Comparison of ENCODE assay signal across 8 cellular contexts in genomic region chr14:104150201-104151027, GRCh38. TPM values are rescaled to one million over a fixed set of nuclear protein-coding genes. Genes with fewer than 3 reads are reported as not detected.
DNase-seq lines count a peak whose midpoint lies in the region; FAIRE-seq and TF ChIP-seq lines count a peak whose summit lies in the region.
"Had no signal": no experiment of that assay in that cellular context is flagged by ENCODE, and none has a peak within 500 bp of the region (broad histone marks: within the 10 kb centered on the region; RNA-seq: fewer than 3 reads in every experiment).

No MANE protein-coding gene starts in this region.

- H4K20me1 ChIP-seq in fibroblast of lung (ENCODE audit: control insufficient read depth, extremely low read depth, insufficient read depth, low read length): no peaks in the 10 kb centered on the region

- no peak overlapping the region for H2AFZ ChIP-seq in fibroblast of lung (ENCODE audit: low read length)

- H3K27ac ChIP-seq in fibroblast of lung (ENCODE audit: insufficient read depth, low read length) (no peak overlapping the region), stomach (no peak overlapping the region), sigmoid colon (no peak overlapping the region), small intestine (ENCODE audit: low read depth in 1 of 2, low read length in 1 of 2) (no peak overlapping the region)

- no peak overlapping the region for H3K4me2 ChIP-seq in fibroblast of lung (ENCODE audit: extremely low read depth, insufficient read depth, low read length)

- TF ChIP-seq EP300 in stomach (IDR thresholded peaks at IDR 0.05): no peak
- no peak for TF ChIP-seq EP300 in sigmoid colon (IDR thresholded peaks at IDR 0.05)

- no peak overlapping the region for H3K4me3 ChIP-seq in GM12875 (ENCODE audit: low read depth, low read length)
- no peak overlapping the region for H3K4me3 ChIP-seq in fibroblast of lung (replicated peaks in 1 of 4; ENCODE audit: control extremely low read depth in 1 of 4, insufficient read depth in 1 of 4, low read depth in 3 of 4, low read length in 4 of 4)
- H3K4me3 ChIP-seq in stomach: no peak overlapping the region
- H3K4me3 ChIP-seq in sigmoid colon: no peak overlapping the region
- H3K4me3 ChIP-seq in small intestine (ENCODE audit: low read depth in 1 of 2, low read length in 2 of 2): no peak overlapping the region

- H3K27me3 Mint-ChIP-seq in progenitor cell of endocrine pancreas: peaks cover 3% of the 10 kb centered on the region

- H3K9me3 Mint-ChIP-seq in progenitor cell of endocrine pancreas (ENCODE audit: low read depth): no peaks in the 10 kb centered on the region
- H3K9me3 Mint-ChIP-seq: activated naive CD8-positive, alpha-beta T cell treated with anti-CD3 and anti-CD28 coated beads, Interleukin-2, amount 50 U/mL, for 24 hours had no signal

- H3K9me3 ChIP-seq in fibroblast of lung (ENCODE audit: control insufficient read depth, insufficient read depth, low read depth, low read length) (no peaks in the 10 kb centered on the region), stomach (no peaks in the 10 kb centered on the region), sigmoid colon (no peaks in the 10 kb centered on the region), small intestine (ENCODE audit: control insufficient read depth, low read depth) (no peaks in the 10 kb centered on the region)

- TF ChIP-seq CTCF in GM12875 (IDR thresholded peaks at IDR 0.05; ENCODE audit: borderline replicate concordance, insufficient read depth, low read depth, low read length) (peak; percentile 71; the same call in 1 of the 2 replicates), fibroblast of lung (conservative IDR thresholded peaks at IDR 0.05 in 1 of 2, IDR thresholded peaks at IDR 0.05 in 1 of 2; ENCODE audit: low read depth in 1 of 2, low read length in 2 of 2) (peak; percentile 18 to 31), progenitor cell of endocrine pancreas (IDR thresholded peaks at IDR 0.05; ENCODE audit: unreplicated experiment) (peak; percentile 41), stomach (IDR thresholded peaks at IDR 0.05) (no peak), sigmoid colon (IDR thresholded peaks at IDR 0.05) (no peak)

- H3K36me3 Mint-ChIP-seq in progenitor cell of endocrine pancreas (ENCODE audit: insufficient read depth): no peaks in the 10 kb centered on the region

- H3K9ac ChIP-seq in fibroblast of lung (ENCODE audit: insufficient read depth, low read length): no peak overlapping the region

- H3K4me1 ChIP-seq in fibroblast of lung (ENCODE audit: control insufficient read depth, extremely low read depth, insufficient read depth, low read length): no peaks in the 10 kb centered on the region
- peaks cover 0 to 10% (median 4%) of the 10 kb centered on the region in 4 donors for H3K4me1 ChIP-seq in stomach
- peaks cover 0 to 17% (median 11%) of the 10 kb centered on the region in 4 donors for H3K4me1 ChIP-seq in sigmoid colon
- H3K4me1 ChIP-seq in small intestine (ENCODE audit: control insufficient read depth in 2 of 2, insufficient read depth in 1 of 2, low read depth in 1 of 2, low read length in 1 of 2): no peaks in the 10 kb centered on the region

- TF ChIP-seq POLR2A in stomach (IDR thresholded peaks at IDR 0.05) (no peak), sigmoid colon (IDR thresholded peaks at IDR 0.05) (no peak)

- H3K4me3 Mint-ChIP-seq in progenitor cell of endocrine pancreas (ENCODE audit: low read depth): no peak overlapping the region
- H3K4me3 Mint-ChIP-seq: activated naive CD8-positive, alpha-beta T cell treated with anti-CD3 and anti-CD28 coated beads, Interleukin-2, amount 50 U/mL, for 24 hours had no signal

- H3K4me1 Mint-ChIP-seq in progenitor cell of endocrine pancreas (ENCODE audit: low read depth): peaks cover 12% of the 10 kb centered on the region

- WGBS in stomach, 5 donors: 54 to 78% (median 59%) methylated on average over 11 to 19 of the region's 19 CpGs
- 55 to 71% methylated on average over 19 of the region's 19 CpGs for WGBS in sigmoid colon, 2 donors
- 45 to 59% (median 46%) methylated on average over 14 to 19 of the region's 19 CpGs for WGBS in small intestine, 3 donors

- no peaks in the 10 kb centered on the region for H3K27me3 ChIP-seq in fibroblast of lung (ENCODE audit: control insufficient read depth, insufficient read depth, low read length)
- peaks cover 0 to 14% (median 0%) of the 10 kb centered on the region in 3 donors for H3K27me3 ChIP-seq in stomach
- no peaks in the 10 kb centered on the region for H3K27me3 ChIP-seq in sigmoid colon
- no peaks in the 10 kb centered on the region for H3K27me3 ChIP-seq in small intestine (ENCODE audit: control insufficient read depth in 2 of 2, insufficient read depth in 2 of 2, low read length in 2 of 2)

- no peak for FAIRE-seq in small intestine (lab: Jason Lieb, UNC)

- intact Hi-C loops in stomach (cut with DNase I; ENCODE audit: low total_unique reads) (no loop called here), sigmoid colon (cut with DNase I) (no loop called here)

- peak; percentile 75 for DNase-seq in NCI-H510A (lab: John Stamatoyannopoulos, UW)
- peak; percentile 27 to 33 for DNase-seq in fibroblast of lung (ENCODE audit: low read depth in 2 of 2)
- no peak for DNase-seq in progenitor cell of endocrine pancreas (ENCODE audit: low spot score, unreplicated experiment)
- DNase-seq in stomach: no peak
- no peak for DNase-seq in sigmoid colon
- no peak for DNase-seq in small intestine

- no peaks in the 10 kb centered on the region for H3K79me2 ChIP-seq in fibroblast of lung (ENCODE audit: control insufficient read depth, insufficient read depth, low read length)

- no peak overlapping the region for H3K27ac Mint-ChIP-seq in progenitor cell of endocrine pancreas
- H3K27ac Mint-ChIP-seq: activated naive CD8-positive, alpha-beta T cell treated with anti-CD3 and anti-CD28 coated beads, Interleukin-2, amount 50 U/mL, for 24 hours had no signal

- H3K36me3 ChIP-seq in fibroblast of lung (ENCODE audit: control insufficient read depth, insufficient read depth, low read length): no peaks in the 10 kb centered on the region
- H3K36me3 ChIP-seq in stomach: no peaks in the 10 kb centered on the region
- no peaks in the 10 kb centered on the region for H3K36me3 ChIP-seq in sigmoid colon
- no peaks in the 10 kb centered on the region for H3K36me3 ChIP-seq in small intestine (ENCODE audit: control insufficient read depth in 2 of 2, insufficient read depth in 2 of 2, low read length in 2 of 2)

RNA-seq across cellular contexts. Expression of gene KIF26A, which starts 12.0 kb away (rescaled TPM):
- total RNA-seq in fibroblast of lung (under 0.01 and 2.0 TPM in 2 replicates), progenitor cell of endocrine pancreas (7.0 and 7.4 TPM in 2 replicates), stomach (10 to 100 TPM in 1 of 5 donors, 1 to 10 TPM in 3, under 1 TPM in 1; 0.89 to 21.7 (median 2.8) TPM), sigmoid colon (1 to 10 TPM; 1.3 to 2.7 (median 2.3) TPM)
- polyA plus RNA-seq in fibroblast of lung (0.01 and 0.15 TPM in 2 replicates), stomach (1 to 10 TPM in 2 of 3 donors, under 1 TPM in 1; 0.65 to 1.8 (median 1.2) TPM), sigmoid colon (1 to 10 TPM in 2 of 3 donors, under 1 TPM in 1; 0.60 to 4.2 (median 1.4) TPM), small intestine (1 to 10 TPM in 1 of 3 donors, under 1 TPM in 1, not detected in 1; 0.27 to 4.8 TPM)
- 0.03 and 0.48 TPM in 2 replicates for polyA plus RNA-seq in fibroblast of lung (2012)
- polyA minus RNA-seq in fibroblast of lung (ENCODE audit: low replicate concordance): 0.08 and 0.26 TPM in 2 replicates

Comparison
In these comparisons a context has a peak if more than half of its experiments do, and no peak if none do; other contexts are left out.
1. CTCF ChIP-seq: peak in GM12875 (single experiment), fibroblast of lung (2 of 2) and progenitor cell of endocrine pancreas (single experiment); none in stomach (0 of 7) and sigmoid colon (0 of 4).
2. DNase-seq: peak in NCI-H510A (single experiment) and fibroblast of lung (2 of 2); none in progenitor cell of endocrine pancreas (single experiment), stomach (single experiment), sigmoid colon (single experiment) and small intestine (single experiment).